ENCODE assay signal across 11 cellular contexts in genomic region chr5:32506251-32506661, GRCh38.
DNase-seq lines count a peak whose midpoint lies in the region; ATAC-seq, FAIRE-seq and TF ChIP-seq lines count a peak whose summit lies in the region.
"Had no signal": no experiment of that assay in that cellular context is flagged by ENCODE, and none has a peak within 500 bp of the region (broad histone marks: within the 10 kb centered on the region; RNA-seq: fewer than 3 reads in every experiment).

No MANE protein-coding gene starts in this region.

- no peaks in the 10 kb centered on the region for H3K36me3 Mint-ChIP-seq in CD4-positive, alpha-beta memory T cell

- intact Hi-C loops in Right ventricle myocardium superior (cut with DNase I) = no loop called here
- intact Hi-C loops in CD4-positive, alpha-beta memory T cell (cut with micrococcal nuclease) = no loop called here

- H3K4me1 Mint-ChIP-seq in CD4-positive, alpha-beta memory T cell = peaks cover 3 to 22% (median 14%) of the 10 kb centered on the region in 4 donors

- H3K4me3 ChIP-seq in right atrium auricular region = no peak overlapping the region
- no peak overlapping the region for H3K4me3 ChIP-seq in bronchial epithelial cell (ENCODE audit: low read depth, low read length)
- H3K4me3 ChIP-seq in CD4-positive, alpha-beta memory T cell (ENCODE audit: low read length in 2 of 2) = no peak overlapping the region

- TF ChIP-seq CTCF in right atrium auricular region (IDR thresholded peaks at IDR 0.05) (no peak), bronchial epithelial cell (IDR thresholded peaks at IDR 0.05; ENCODE audit: insufficient read depth, low read length, severe bottlenecking) (no peak)

- peaks cover 0 to 40% of the 10 kb centered on the region in 2 donors for H3K4me1 ChIP-seq in right atrium auricular region
- H3K4me1 ChIP-seq in CD4-positive, alpha-beta memory T cell (ENCODE audit: insufficient read depth, low read length) = peaks cover 7% of the 10 kb centered on the region

- H3K9me3 Mint-ChIP-seq in CD4-positive, alpha-beta memory T cell = no peaks in the 10 kb centered on the region

- H3K27me3 ChIP-seq in right atrium auricular region (no peaks in the 10 kb centered on the region), bronchial epithelial cell (ENCODE audit: control insufficient read depth, insufficient read depth, low read length) (no peaks in the 10 kb centered on the region)
- H3K27me3 ChIP-seq in CD4-positive, alpha-beta memory T cell (ENCODE audit: insufficient read depth, low read length) = no peaks in the 10 kb centered on the region

- no peaks in the 10 kb centered on the region for H3K27me3 Mint-ChIP-seq in CD4-positive, alpha-beta memory T cell

- no peak overlapping the region for H3K27ac ChIP-seq in right atrium auricular region
- no peak overlapping the region for H3K27ac ChIP-seq in CD4-positive, alpha-beta memory T cell (ENCODE audit: low read depth, low read length)

- POLR2A ChIA-PET in CD4-positive, alpha-beta memory T cell (lab: Charles Lee; ENCODE audit: partially characterized antibody) = interaction anchor here (1.0 to 1.7 kb wide), 2 partner anchors 26 to 79 kb away, joined by 3 to 7 read pairs; partner anchors contain the start of gene SUB1

- ATAC-seq in Right ventricle myocardium superior (ENCODE audit: poor library complexity) = peak; percentile 69
- ATAC-seq: HCT116 had no signal

- DNase-seq in Right ventricle myocardium superior (peak; percentile 54), right atrium auricular region (ENCODE audit: low spot score) (no peak), bronchial epithelial cell (ENCODE audit: low read depth) (peak; percentile 27), midbrain (lab: John Stamatoyannopoulos, UW) (peak; percentile 38), cortex of kidney (lab: John Stamatoyannopoulos, UW) (no peak)
- DNase-seq in activated effector memory CD4-positive, alpha-beta T cell treated with anti-CD3 and anti-CD28 coated beads, Interleukin-2, amount 50 U/mL, for 16 hours = no peak
- DNase-seq in CD4-positive, alpha-beta memory T cell = no peak
- DNase-seq in effector CD4-positive, alpha-beta T cell = no peak
- DNase-seq: stimulated activated CD8-positive, alpha-beta memory T cell treated with anti-CD3 and anti-CD28 coated beads, Interleukin-4, amount 100 ng/mL, for 48 hours had no signal

- H3K27ac Mint-ChIP-seq in CD4-positive, alpha-beta memory T cell = peak overlapping the region in 1 of 7 donors; percentile 8

- no peak for FAIRE-seq in bronchial epithelial cell (lab: Jason Lieb, UNC)
- FAIRE-seq: frontal cortex had no signal

- CTCF ChIA-PET in CD4-positive, alpha-beta memory T cell (lab: Charles Lee; ENCODE audit: partially characterized antibody) = interaction anchor here (1.3 to 3.6 kb wide), 4 partner anchors 9 to 84 kb away, joined by 3 to 19 read pairs (median 6); no protein-coding TSS in a partner anchor

- H3K4me3 Mint-ChIP-seq in CD4-positive, alpha-beta memory T cell = no peak overlapping the region

- H3K36me3 ChIP-seq in right atrium auricular region (no peaks in the 10 kb centered on the region), bronchial epithelial cell (ENCODE audit: control insufficient read depth, insufficient read depth, low read length) (no peaks in the 10 kb centered on the region)
- no peaks in the 10 kb centered on the region for H3K36me3 ChIP-seq in CD4-positive, alpha-beta memory T cell (ENCODE audit: insufficient read depth, low read length)

- H3K9me3 ChIP-seq in right atrium auricular region = no peaks in the 10 kb centered on the region
- no peaks in the 10 kb centered on the region for H3K9me3 ChIP-seq in CD4-positive, alpha-beta memory T cell (ENCODE audit: control insufficient read depth in 1 of 2, low read length in 2 of 2)

Comparison
In these comparisons a context has a peak if more than half of its experiments do, and no peak if none do; other contexts are left out.
1. DNase-seq: peak in Right ventricle myocardium superior (single experiment), bronchial epithelial cell (single experiment) and midbrain (single experiment); none in right atrium auricular region (single experiment), cortex of kidney (single experiment), activated effector memory CD4-positive, alpha-beta T cell treated with anti-CD3 and anti-CD28 coated beads, Interleukin-2, amount 50 U/mL, for 16 hours (single experiment), CD4-positive, alpha-beta memory T cell (0 of 5) and effector CD4-positive, alpha-beta T cell (single experiment).